Comparison of ENCODE assay signal across 8 cellular contexts in the genomic region with DNA sequence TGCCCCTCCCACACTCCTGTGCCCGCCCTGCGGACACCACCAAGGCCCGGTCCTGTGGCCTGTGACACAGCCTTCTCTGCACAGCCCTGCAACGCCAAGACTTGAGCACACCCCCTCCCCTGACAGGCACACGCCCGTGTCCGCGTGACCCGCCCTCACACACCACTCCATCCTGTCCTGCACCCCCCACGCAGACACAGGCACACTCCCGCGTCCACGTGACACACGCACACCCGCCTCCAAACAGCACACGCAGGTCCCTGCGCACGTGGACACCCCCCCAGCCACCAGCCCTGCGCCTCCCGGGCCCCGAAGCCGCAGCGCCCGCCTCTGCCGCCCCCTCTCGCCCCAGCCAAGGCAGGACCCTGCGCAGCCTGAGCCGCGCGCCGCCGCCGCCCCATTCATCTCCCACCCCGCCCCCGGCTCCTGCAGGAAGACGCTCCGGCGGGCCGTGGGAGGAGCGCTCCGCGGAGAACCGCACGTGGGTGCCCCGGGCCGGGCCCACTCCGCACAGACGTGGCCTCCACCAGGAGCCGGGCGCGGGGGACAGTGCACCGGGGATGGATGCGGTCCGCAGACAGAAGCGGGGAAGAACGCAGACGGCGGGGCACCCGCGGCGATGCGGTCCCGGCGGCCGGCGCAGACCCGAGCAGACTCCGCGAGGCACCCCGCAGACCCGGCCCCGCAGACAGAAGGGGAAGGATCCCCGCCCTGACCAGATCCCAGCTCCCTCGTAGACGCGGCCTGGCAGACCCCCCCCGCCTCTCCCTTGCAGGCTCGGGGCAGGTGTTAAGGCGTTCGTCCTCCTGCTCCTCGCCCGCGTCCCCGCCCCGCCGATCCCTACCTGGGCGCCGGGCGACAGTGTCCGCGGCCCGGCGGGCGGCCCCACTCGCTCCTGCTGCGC. TPM values are rescaled to one million over a fixed set of nuclear protein-coding genes. Genes with fewer than 3 reads are reported as not detected.
DNase-seq lines count a peak whose midpoint lies in the region; ATAC-seq and TF ChIP-seq lines count a peak whose summit lies in the region.

No MANE protein-coding gene starts in this region.

- intact Hi-C loops in ascending aorta (cut with DNase I) = loop anchor here (5.0 kb wide), 2 partner anchors 45 to 250 kb away; a partner anchor contains a TSS

- no peaks in the 10 kb centered on the region for H3K27me3 ChIP-seq in BE2C
- H3K27me3 ChIP-seq in HUES6 (ENCODE audit: control insufficient read depth, insufficient read depth, low read length) = peaks cover 20% of the 10 kb centered on the region
- H3K27me3 ChIP-seq in ascending aorta = no peaks in the 10 kb centered on the region
- no peaks in the 10 kb centered on the region for H3K27me3 ChIP-seq in hepatocyte

- H3K4me2 ChIP-seq in hepatocyte = peak overlapping the region; percentile 100

- peak; percentile 16 for ATAC-seq in GM19438 (IDR thresholded peaks at IDR 0.05; ENCODE audit: low read depth, unreplicated experiment)

- H3K4me1 ChIP-seq in BE2C (peaks cover 20% of the 10 kb centered on the region), HUES6 (ENCODE audit: control insufficient read depth, insufficient read depth, low read length) (peaks cover 56% of the 10 kb centered on the region), ascending aorta (peaks cover 20 to 56% of the 10 kb centered on the region in 2 donors), hepatocyte (ENCODE audit: insufficient read depth) (peaks cover 40% of the 10 kb centered on the region)

- H3K4me3 ChIP-seq in BE2C (ENCODE audit: low read depth, low read length) (peak overlapping the region; percentile 64), HUES6 (ENCODE audit: low read depth, low read length) (peak overlapping the region; percentile 83), ascending aorta (peak overlapping the region; percentile 83 to 87), hepatocyte (peak overlapping the region; percentile 78), retinal pigment epithelial cell (ENCODE audit: low read length) (peak overlapping the region; percentile 51)

- peak; percentile 70 for DNase-seq in BE2C
- peak; percentile 76 for DNase-seq in T-helper 9 cell
- DNase-seq in ascending aorta (ENCODE audit: low spot score in 2 of 2) = peak; percentile 79 to 88
- DNase-seq in hepatocyte (ENCODE audit: low spot score) = peak; percentile 81
- no peak for DNase-seq in retinal pigment epithelial cell (ENCODE audit: low read depth)
- no peak for DNase-seq in cortex of kidney (lab: John Stamatoyannopoulos, UW)

- TF ChIP-seq CTCF in BE2C (IDR thresholded peaks at IDR 0.05; ENCODE audit: low read depth, low read length) = no peak
- TF ChIP-seq CTCF in ascending aorta (IDR thresholded peaks at IDR 0.05) = no peak
- TF ChIP-seq CTCF in hepatocyte (IDR thresholded peaks at IDR 0.05; ENCODE audit: poor library complexity) = peak; percentile 20
- TF ChIP-seq CTCF in retinal pigment epithelial cell (conservative IDR thresholded peaks at IDR 0.05; ENCODE audit: low read depth, low read length) = no peak

- H2AFZ ChIP-seq in hepatocyte = peak overlapping the region; percentile 73

- H3K9me3 ChIP-seq in BE2C (no peaks in the 10 kb centered on the region), HUES6 (ENCODE audit: control insufficient read depth, insufficient read depth, low read depth, low read length) (no peaks in the 10 kb centered on the region), ascending aorta (no peaks in the 10 kb centered on the region), hepatocyte (ENCODE audit: low read depth) (no peaks in the 10 kb centered on the region)

- peak overlapping the region; percentile 54 for H3K9ac ChIP-seq in HUES6 (ENCODE audit: low read length)

- no peaks in the 10 kb centered on the region for H3K9me2 ChIP-seq in hepatocyte (replicated peaks; ENCODE audit: insufficient read depth)

- H3K79me2 ChIP-seq in hepatocyte = peaks cover 4% of the 10 kb centered on the region

- 1% methylated on average over 48 of the region's 96 CpGs for WGBS in hepatocyte (ENCODE audit: low lambda C conversion rate, missing lambda C conversion rate)

- H4K20me1 ChIP-seq in hepatocyte (ENCODE audit: insufficient read depth, poor library complexity, severe bottlenecking) = no peaks in the 10 kb centered on the region

- H3K36me3 ChIP-seq in BE2C (no peaks in the 10 kb centered on the region), HUES6 (ENCODE audit: control insufficient read depth, insufficient read depth, low read length) (no peaks in the 10 kb centered on the region), ascending aorta (no peaks in the 10 kb centered on the region), hepatocyte (replicated peaks; ENCODE audit: insufficient read depth, low read depth) (no peaks in the 10 kb centered on the region)

- no peak overlapping the region for H3K27ac ChIP-seq in HUES6 (ENCODE audit: low read depth, low read length)
- H3K27ac ChIP-seq in ascending aorta = peak overlapping the region; percentile 58 to 59
- H3K27ac ChIP-seq in hepatocyte = peak overlapping the region; percentile 59

RNA-seq across cellular contexts. Expression of a gene that starts 0.5 kb away (rescaled TPM):
- 11.6 TPM for polyA plus RNA-seq in BE2C (2012; ENCODE audit: insufficient read depth, insufficient read length, low read depth)
- total RNA-seq in ascending aorta (3.6 TPM), hepatocyte (2.6 and 5.1 TPM in 2 replicates)
- polyA plus RNA-seq in hepatocyte = 4.4 and 5.7 TPM in 2 replicates

RNA-seq across cellular contexts. Expression of a gene that starts 23.9 kb away (rescaled TPM):
- polyA plus RNA-seq in BE2C (2012; ENCODE audit: insufficient read depth, insufficient read length, low read depth) = 0.26 TPM
- not detected for total RNA-seq in ascending aorta
- total RNA-seq in hepatocyte = 0.20 and 0.50 TPM in 2 replicates
- polyA plus RNA-seq in hepatocyte = 1.8 and 2.3 TPM in 2 replicates

RNA-seq across cellular contexts. Expression of a gene that starts 46.3 kb away (rescaled TPM):
- polyA plus RNA-seq in BE2C (2012; ENCODE audit: insufficient read depth, insufficient read length, low read depth) = 13.3 TPM
- total RNA-seq in ascending aorta (3.9 TPM), hepatocyte (20.8 and 31.8 TPM in 2 replicates)
- 20.6 and 28.9 TPM in 2 replicates for polyA plus RNA-seq in hepatocyte

Comparison
In these comparisons a context has a peak if more than half of its experiments do, and no peak if none do; other contexts are left out.
1. DNase-seq: peak in BE2C (single experiment), T-helper 9 cell (single experiment), ascending aorta (2 of 2) and hepatocyte (single experiment); none in retinal pigment epithelial cell (single experiment) and cortex of kidney (single experiment).
2. Peak in every context shown above with its lines, with median percentiles within 50 percentile points of each other: H3K4me3 ChIP-seq.